10 cellular contexts compared by ENCODE assay signal in the genomic region with DNA sequence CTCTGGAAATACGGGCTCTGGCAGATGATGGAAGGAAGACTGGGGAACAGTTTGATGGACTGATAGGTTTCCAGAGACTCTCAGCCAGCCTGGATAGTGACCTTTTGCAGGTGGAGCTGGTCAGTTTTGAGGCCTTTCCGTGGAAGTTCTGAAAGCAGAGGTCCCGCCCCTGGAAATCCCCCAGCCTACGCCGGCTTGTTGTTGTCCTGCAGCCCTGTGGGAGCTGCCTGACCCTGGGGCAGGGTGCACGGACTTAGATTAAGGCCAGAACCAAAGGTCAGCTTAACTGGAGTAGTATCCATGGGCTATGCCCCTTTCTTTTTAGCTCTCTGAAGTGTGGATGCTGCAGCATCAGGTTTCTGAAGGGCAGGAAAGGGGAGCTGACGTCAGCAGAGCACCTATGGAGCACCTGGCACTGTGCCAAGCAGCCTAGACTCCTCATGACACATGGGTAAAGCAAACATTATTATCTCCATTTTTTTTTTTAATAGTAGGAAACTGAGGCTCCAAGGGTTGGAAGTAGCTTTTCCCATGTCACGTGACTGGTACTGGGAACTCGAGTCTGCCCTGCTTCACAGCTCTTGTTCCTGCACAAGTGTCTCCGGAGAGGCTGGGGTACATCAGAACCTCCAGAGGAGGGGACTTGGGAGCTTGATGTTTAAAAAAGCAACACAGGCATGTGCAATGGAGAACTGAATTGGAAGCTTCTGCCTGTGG. TPM values are rescaled to one million over a fixed set of nuclear protein-coding genes. Genes with fewer than 3 reads are reported as not detected.
DNase-seq lines count a peak whose midpoint lies in the region; ATAC-seq, FAIRE-seq and TF ChIP-seq lines count a peak whose summit lies in the region.
"Had no signal": no experiment of that assay in that cellular context is flagged by ENCODE, and none has a peak within 500 bp of the region (broad histone marks: within the 10 kb centered on the region; RNA-seq: fewer than 3 reads in every experiment).

No MANE protein-coding gene starts in this region.

- H4K20me1 ChIP-seq in HepG2 (ENCODE audit: insufficient read depth, low read length), result no peaks in the 10 kb centered on the region

- no TSS peak for BruUV-seq in HepG2 (replicated peaks; lab: Mats Ljungman, UMichigan)

- H3K36me3 Mint-ChIP-seq in activated T-helper 2 cell treated with anti-CD3 and anti-CD28 coated beads, Interferon-gamma antibody, Interleukin-2, Interleukin-4, amounts not matched to agents 10 μg/mL and 5 μg/mL and 100 μg/mL, durations not matched to agents 14 hours and 24 hours and 36 hours (ENCODE audit: low read depth), result no peaks in the 10 kb centered on the region
- no peaks in the 10 kb centered on the region for H3K36me3 Mint-ChIP-seq in endothelial cell (ENCODE audit: low read depth, unreplicated experiment)

- H3K9me3 Mint-ChIP-seq in activated T-helper 2 cell treated with anti-CD3 and anti-CD28 coated beads, Interferon-gamma antibody, Interleukin-2, Interleukin-4, amounts not matched to agents 10 μg/mL and 5 μg/mL and 100 μg/mL, durations not matched to agents 14 hours and 24 hours and 36 hours, result no peaks in the 10 kb centered on the region
- H3K9me3 Mint-ChIP-seq in endothelial cell (ENCODE audit: unreplicated experiment), result no peaks in the 10 kb centered on the region

- no peaks in the 10 kb centered on the region for H3K27me3 Mint-ChIP-seq in activated T-helper 2 cell treated with anti-CD3 and anti-CD28 coated beads, Interferon-gamma antibody, Interleukin-2, Interleukin-4, amounts not matched to agents 10 μg/mL and 5 μg/mL and 100 μg/mL, durations not matched to agents 14 hours and 24 hours and 36 hours (ENCODE audit: low read depth)
- H3K27me3 Mint-ChIP-seq in endothelial cell (ENCODE audit: unreplicated experiment), result peaks cover 10% of the 10 kb centered on the region

- no peak for TF ChIP-seq CTCF in RWPE1 (conservative IDR thresholded peaks at IDR 0.05; ENCODE audit: low read depth)
- no peak for TF ChIP-seq CTCF in HepG2 (CRISPR knock-in tag; IDR thresholded peaks at IDR 0.05)
- no peak for TF ChIP-seq CTCF in endothelial cell (IDR thresholded peaks at IDR 0.05; ENCODE audit: unreplicated experiment)

- peaks cover 46% of the 10 kb centered on the region for H3K4me1 ChIP-seq in HepG2 (ENCODE audit: insufficient read depth, low read length)

- no peak overlapping the region for H3K27ac Mint-ChIP-seq in activated T-helper 2 cell treated with anti-CD3 and anti-CD28 coated beads, Interferon-gamma antibody, Interleukin-2, Interleukin-4, amounts not matched to agents 10 μg/mL and 5 μg/mL and 100 μg/mL, durations not matched to agents 14 hours and 24 hours and 36 hours
- no peak overlapping the region for H3K27ac Mint-ChIP-seq in endothelial cell (ENCODE audit: unreplicated experiment)

- WGBS in HepG2 (ENCODE audit: low lambda C conversion rate), result 1% methylated on average over 10 of the region's 10 CpGs

- H3K27me3 ChIP-seq in HepG2 (ENCODE audit: control insufficient read depth in 1 of 2, insufficient read depth in 2 of 2, low read length in 2 of 2), result peaks cover 1 to 4% of the 10 kb centered on the region in 2 experiments; a peak in 1 of 5 replicates

- no peaks in the 10 kb centered on the region for H3K36me3 ChIP-seq in HepG2 (replicated peaks in 1 of 2; ENCODE audit: control insufficient read depth in 1 of 2, insufficient read depth in 2 of 2, low read length in 2 of 2)

- peak; percentile 87 for DNase-seq in DMS53 treated with DMSO at 0.1 percent for 48 hours (lab: John Stamatoyannopoulos, UW; ENCODE audit: unreplicated experiment)
- peak; percentile 86 for DNase-seq in NCI-H1436 (lab: John Stamatoyannopoulos, UW)
- DNase-seq in RWPE1 (ENCODE audit: low spot score), result peak; percentile 79
- peak; percentile 36 for DNase-seq in HepG2 (ENCODE audit: low spot score)
- no peak for DNase-seq in activated T-helper 2 cell treated with anti-CD3 and anti-CD28 coated beads, Interferon-gamma antibody, Interleukin-2, Interleukin-4, amounts not matched to agents 10 μg/mL and 5 μg/mL and 100 μg/mL, durations not matched to agents 14 hours and 24 hours and 36 hours (ENCODE audit: low spot score)
- DNase-seq in activated gamma-delta T cell treated with Interleukin-2 at 50 U/mL for 16 hours, result no peak
- no peak for DNase-seq in endothelial cell (ENCODE audit: low spot score)

- in situ Hi-C loops in HepG2 (cut with HindIII; ENCODE audit: extremely low pct_ligation_motif_present, low pct_unique_long_range_greater_than_20kb), result loop anchor here (25.0 kb wide), 1 partner anchor 615 kb away; the partner anchor contains the start of gene ACBD6

- no peak for FAIRE-seq in HepG2 (lab: Jason Lieb, UNC)
- FAIRE-seq: islet of Langerhans had no signal

- TF ChIP-seq POLR2A in HepG2 (IDR thresholded peaks at IDR 0.05; ENCODE audit: insufficient read depth in 1 of 2, low read depth in 2 of 2, low read length in 2 of 2), result no peak

- peak overlapping the region; percentile 46 for H3K4me2 ChIP-seq in HepG2 (ENCODE audit: low read depth, low read length)

- peak; percentile 74 for ATAC-seq in HepG2
- ATAC-seq in GM19455 (IDR thresholded peaks at IDR 0.05; ENCODE audit: unreplicated experiment), result no peak

- TF ChIP-seq RAD21 in HepG2 (CRISPR knock-in tag; IDR thresholded peaks at IDR 0.05), result no peak

- H3K4me3 ChIP-seq in HepG2 (replicated peaks in 1 of 3; ENCODE audit: insufficient read depth in 1 of 3, low read depth in 2 of 3, low read length in 3 of 3), result peak overlapping the region in 1 of 3 experiments; percentile 1; a peak in 1 of 6 replicates

- H3K79me2 ChIP-seq in HepG2 (ENCODE audit: insufficient read depth, low read length), result no peaks in the 10 kb centered on the region

- no peak overlapping the region for H2AFZ ChIP-seq in HepG2 (ENCODE audit: low read length)

- H3K27ac ChIP-seq in RWPE1 (peak overlapping the region; percentile 57), HepG2 (ENCODE audit: extremely low read length, insufficient read depth, low read length) (no peak overlapping the region)
- H3K27ac ChIP-seq: HL-60 had no signal

- no peaks in the 10 kb centered on the region for H3K9me3 ChIP-seq in HepG2 (ENCODE audit: low read length)

- intact Hi-C loops in HepG2 (cut with micrococcal nuclease; ENCODE audit: unreplicated experiment), result no loop called here
- intact Hi-C loops in activated T-helper 2 cell treated with anti-CD3 and anti-CD28 coated beads, Interferon-gamma antibody, Interleukin-2, Interleukin-4, amounts not matched to agents 10 μg/mL and 5 μg/mL and 100 μg/mL, durations not matched to agents 14 hours and 24 hours and 36 hours (cut with micrococcal nuclease), result no loop called here

- no peak for TF ChIP-seq EP300 in HepG2 (IDR thresholded peaks at IDR 0.05; ENCODE audit: low read depth in 2 of 2, low read length in 2 of 2)
- no peak for TF ChIP-seq EP300 in HepG2 (CRISPR knock-in tag; IDR thresholded peaks at IDR 0.05; ENCODE audit: borderline replicate concordance)

- H3K9ac ChIP-seq in HepG2 (ENCODE audit: insufficient read depth, low read depth, low read length), result no peak overlapping the region

- POLR2A ChIA-PET in RWPE1 (lab: Yijun Ruan, JAX; ENCODE audit: low non-redundant PET) (no interaction called here), HepG2 (lab: Yijun Ruan, JAX) (interaction anchor here (0.7 to 1.7 kb wide), 9 partner anchors 9 to 93 kb away, joined by 3 to 11 read pairs (median 4); partner anchors contain the start of genes IER5 and MR1)

- H3K4me1 Mint-ChIP-seq in activated T-helper 2 cell treated with anti-CD3 and anti-CD28 coated beads, Interferon-gamma antibody, Interleukin-2, Interleukin-4, amounts not matched to agents 10 μg/mL and 5 μg/mL and 100 μg/mL, durations not matched to agents 14 hours and 24 hours and 36 hours (ENCODE audit: low read depth), result peaks cover 48% of the 10 kb centered on the region
- H3K4me1 Mint-ChIP-seq in endothelial cell (ENCODE audit: unreplicated experiment), result peaks cover 22% of the 10 kb centered on the region

- H3K4me3 Mint-ChIP-seq in activated T-helper 2 cell treated with anti-CD3 and anti-CD28 coated beads, Interferon-gamma antibody, Interleukin-2, Interleukin-4, amounts not matched to agents 10 μg/mL and 5 μg/mL and 100 μg/mL, durations not matched to agents 14 hours and 24 hours and 36 hours (ENCODE audit: low read depth), result no peak overlapping the region
- no peak overlapping the region for H3K4me3 Mint-ChIP-seq in endothelial cell (ENCODE audit: unreplicated experiment)

- CTCF ChIA-PET in RWPE1 (lab: Yijun Ruan, JAX), result interaction anchor here (0.5 to 1.8 kb wide), 4 partner anchors 15 to 200 kb away, joined by 3 to 9 read pairs (median 4); no protein-coding TSS in a partner anchor
- CTCF ChIA-PET in HepG2 (lab: Yijun Ruan, JAX; ENCODE audit: low intra/inter-chr PET ratio, low total read pairs), result no interaction called here

TF ChIP-seq in HepG2, 621 proteins besides CTCF, POLR2A, EP300 and RAD21 (continues in another document):
- TF ChIP-seq BHLHE40 (IDR thresholded peaks at IDR 0.05; ENCODE audit: low read length), result peak; percentile 53; the same call in 1 of the 2 replicates

RNA-seq across cellular contexts. Expression of gene IER5, which starts 38.5 kb away (rescaled TPM):
- total RNA-seq in HepG2 (2016; rRNA removed; fragmentation: Illumina TruSeq; extraction: Trizol) (3.0 and 3.5 TPM in 2 replicates), endothelial cell (ENCODE audit: unreplicated experiment) (18.0 TPM)
- 0.71 and 0.81 TPM in 2 replicates for total RNA-seq in HepG2 (2016; cell fraction: cytosol; rRNA removed; fragmentation: Illumina TruSeq; extraction: Trizol; ENCODE audit: low read depth)
- 2.3 and 3.4 TPM in 2 replicates for total RNA-seq in HepG2 (2016; cell fraction: insoluble cytoplasmic fraction; rRNA removed; fragmentation: Illumina TruSeq; extraction: Trizol)
- total RNA-seq in HepG2 (2016; cell fraction: membrane; rRNA removed; fragmentation: Illumina TruSeq; extraction: Trizol), result 2.1 and 2.2 TPM in 2 replicates
- total RNA-seq in HepG2 (2016; cell fraction: nucleus; rRNA removed; fragmentation: Illumina TruSeq; extraction: Trizol), result 3.7 and 4.2 TPM in 2 replicates
- polyA plus RNA-seq in HepG2 (2011; rRNA removed), result 2.5 and 3.1 TPM in 2 replicates
- polyA plus RNA-seq in HepG2 (2011; cell fraction: cytosol; rRNA removed), result 2.4 and 2.6 TPM in 2 replicates
- polyA plus RNA-seq in HepG2 (2011; cell fraction: nucleus; rRNA removed), result 4.5 and 4.9 TPM in 2 replicates
- polyA plus RNA-seq in HepG2 (2012), result 1.8 and 2.7 TPM in 2 replicates
- 0.26 TPM in 2 replicates for polyA plus RNA-seq in HepG2 (2016; cell fraction: cytosol; fragmentation: Illumina TruSeq; extraction: Trizol; ENCODE audit: low read depth)
- 1.9 TPM in 2 replicates for polyA plus RNA-seq in HepG2 (2016; cell fraction: insoluble cytoplasmic fraction; fragmentation: Illumina TruSeq; extraction: Trizol; ENCODE audit: low read depth)
- polyA plus RNA-seq in HepG2 (2016; cell fraction: membrane; fragmentation: Illumina TruSeq; extraction: Trizol; ENCODE audit: low read depth), result 0.66 and 0.70 TPM in 2 replicates
- polyA plus RNA-seq in HepG2 (2016; cell fraction: nucleus; fragmentation: Illumina TruSeq; extraction: Trizol; ENCODE audit: insufficient read depth, low read depth), result 3.4 and 3.9 TPM in 2 replicates
- 4.2 and 7.4 TPM in 2 replicates for polyA minus RNA-seq in HepG2 (2011; rRNA and poly(A)+ RNA removed; ENCODE audit: low replicate concordance)
- 2.6 TPM in 2 replicates for polyA minus RNA-seq in HepG2 (2011; cell fraction: cytosol; rRNA and poly(A)+ RNA removed)
- 5.2 and 7.2 TPM in 2 replicates for polyA minus RNA-seq in HepG2 (2011; cell fraction: nucleus; rRNA and poly(A)+ RNA removed)
- 44.3 and 44.6 TPM in 2 replicates for total RNA-seq in activated T-helper 2 cell treated with anti-CD3 and anti-CD28 coated beads, Interferon-gamma antibody, Interleukin-2, Interleukin-4, amounts not matched to agents 10 μg/mL and 5 μg/mL and 100 μg/mL, durations not matched to agents 14 hours and 24 hours and 36 hours

Comparison
In these comparisons a context has a peak if more than half of its experiments do, and no peak if none do; other contexts are left out.
1. DNase-seq: peak in DMS53 treated with DMSO at 0.1 percent for 48 hours (single experiment), NCI-H1436 (single experiment), RWPE1 (single experiment) and HepG2 (single experiment); none in activated T-helper 2 cell treated with anti-CD3 and anti-CD28 coated beads, Interferon-gamma antibody, Interleukin-2, Interleukin-4, amounts not matched to agents 10 μg/mL and 5 μg/mL and 100 μg/mL, durations not matched to agents 14 hours and 24 hours and 36 hours (single experiment), activated gamma-delta T cell treated with Interleukin-2 at 50 U/mL for 16 hours (single experiment) and endothelial cell (single experiment).